In genomic region chr5:10695055-10695649, GRCh38 we compare ENCODE assay signal across 8 cellular contexts.
DNase-seq lines count a peak whose midpoint lies in the region; ATAC-seq and TF ChIP-seq lines count a peak whose summit lies in the region.

No MANE protein-coding gene starts in this region.

- H3K27me3 ChIP-seq in breast epithelium = no peaks in the 10 kb centered on the region

- H3K27ac ChIP-seq in C4-2B (no peak overlapping the region), breast epithelium (no peak overlapping the region)

- H3K4me1 Mint-ChIP-seq in stimulated activated memory B cell treated with anti-CD40 and anti-IgM and Interleukin-4, amounts not matched to agents 10 μg/mL and 1 μg/mL and 100 μg/mL, for 72 hours = peaks cover 59% of the 10 kb centered on the region
- H3K4me1 Mint-ChIP-seq in activated T-helper 2 cell treated with anti-CD3 and anti-CD28 coated beads, Interferon-gamma antibody, Interleukin-2, Interleukin-4, amounts not matched to agents 10 μg/mL and 5 μg/mL and 100 μg/mL, durations not matched to agents 14 hours and 24 hours and 36 hours (ENCODE audit: low read depth) = peaks cover 3% of the 10 kb centered on the region

- no peaks in the 10 kb centered on the region for H3K27me3 Mint-ChIP-seq in stimulated activated memory B cell treated with anti-CD40 and anti-IgM and Interleukin-4, amounts not matched to agents 10 μg/mL and 1 μg/mL and 100 μg/mL, for 72 hours
- H3K27me3 Mint-ChIP-seq in activated T-helper 2 cell treated with anti-CD3 and anti-CD28 coated beads, Interferon-gamma antibody, Interleukin-2, Interleukin-4, amounts not matched to agents 10 μg/mL and 5 μg/mL and 100 μg/mL, durations not matched to agents 14 hours and 24 hours and 36 hours (ENCODE audit: low read depth) = no peaks in the 10 kb centered on the region

- H3K9me3 Mint-ChIP-seq in stimulated activated memory B cell treated with anti-CD40 and anti-IgM and Interleukin-4, amounts not matched to agents 10 μg/mL and 1 μg/mL and 100 μg/mL, for 72 hours = no peaks in the 10 kb centered on the region
- no peaks in the 10 kb centered on the region for H3K9me3 Mint-ChIP-seq in activated T-helper 2 cell treated with anti-CD3 and anti-CD28 coated beads, Interferon-gamma antibody, Interleukin-2, Interleukin-4, amounts not matched to agents 10 μg/mL and 5 μg/mL and 100 μg/mL, durations not matched to agents 14 hours and 24 hours and 36 hours

- DNase-seq in NCI-H526 treated with DMSO at 0.1 percent for 48 hours (lab: John Stamatoyannopoulos, UW) (peak; percentile 26), breast epithelium (ENCODE audit: low spot score in 2 of 2) (peak; percentile 67 to 80), islet precursor cell (peak; percentile 88)
- no peak for DNase-seq in activated T-helper 2 cell treated with anti-CD3 and anti-CD28 coated beads, Interferon-gamma antibody, Interleukin-2, Interleukin-4, amounts not matched to agents 10 μg/mL and 5 μg/mL and 100 μg/mL, durations not matched to agents 14 hours and 24 hours and 36 hours (ENCODE audit: low spot score)

- no peaks in the 10 kb centered on the region for H3K4me1 ChIP-seq in breast epithelium

- no peaks in the 10 kb centered on the region for H3K9me3 ChIP-seq in breast epithelium

- H3K27ac Mint-ChIP-seq in stimulated activated memory B cell treated with anti-CD40 and anti-IgM and Interleukin-4, amounts not matched to agents 10 μg/mL and 1 μg/mL and 100 μg/mL, for 72 hours = peak overlapping the region; percentile 43
- no peak overlapping the region for H3K27ac Mint-ChIP-seq in activated T-helper 2 cell treated with anti-CD3 and anti-CD28 coated beads, Interferon-gamma antibody, Interleukin-2, Interleukin-4, amounts not matched to agents 10 μg/mL and 5 μg/mL and 100 μg/mL, durations not matched to agents 14 hours and 24 hours and 36 hours

- TF ChIP-seq CTCF in C4-2B (conservative IDR thresholded peaks at IDR 0.05) = peak; percentile 97
- peak; percentile 6 to 70 (median 63) for TF ChIP-seq CTCF in breast epithelium (IDR thresholded peaks at IDR 0.05)

- H3K4me3 ChIP-seq in breast epithelium = no peak overlapping the region

- ATAC-seq in GM18858 (IDR thresholded peaks at IDR 0.05; ENCODE audit: unreplicated experiment) (peak; percentile 32), HG03520 (IDR thresholded peaks at IDR 0.05; ENCODE audit: unreplicated experiment) (peak; percentile 34)
- peak; percentile 68 for ATAC-seq in stimulated activated memory B cell treated with anti-CD40 and anti-IgM and Interleukin-4, amounts not matched to agents 10 μg/mL and 1 μg/mL and 100 μg/mL, for 72 hours

- no peaks in the 10 kb centered on the region for H3K36me3 ChIP-seq in breast epithelium

- H3K36me3 Mint-ChIP-seq in stimulated activated memory B cell treated with anti-CD40 and anti-IgM and Interleukin-4, amounts not matched to agents 10 μg/mL and 1 μg/mL and 100 μg/mL, for 72 hours = peaks cover 10% of the 10 kb centered on the region
- peaks cover under 1% of the 10 kb centered on the region for H3K36me3 Mint-ChIP-seq in activated T-helper 2 cell treated with anti-CD3 and anti-CD28 coated beads, Interferon-gamma antibody, Interleukin-2, Interleukin-4, amounts not matched to agents 10 μg/mL and 5 μg/mL and 100 μg/mL, durations not matched to agents 14 hours and 24 hours and 36 hours (ENCODE audit: low read depth)

- no peak overlapping the region for H3K4me3 Mint-ChIP-seq in stimulated activated memory B cell treated with anti-CD40 and anti-IgM and Interleukin-4, amounts not matched to agents 10 μg/mL and 1 μg/mL and 100 μg/mL, for 72 hours
- no peak overlapping the region for H3K4me3 Mint-ChIP-seq in activated T-helper 2 cell treated with anti-CD3 and anti-CD28 coated beads, Interferon-gamma antibody, Interleukin-2, Interleukin-4, amounts not matched to agents 10 μg/mL and 5 μg/mL and 100 μg/mL, durations not matched to agents 14 hours and 24 hours and 36 hours (ENCODE audit: low read depth)

- no peak for TF ChIP-seq POLR2A in breast epithelium (IDR thresholded peaks at IDR 0.05)

- intact Hi-C loops in breast epithelium (cut with DNase I; ENCODE audit: low total_unique reads) = no loop called here
- intact Hi-C loops in activated T-helper 2 cell treated with anti-CD3 and anti-CD28 coated beads, Interferon-gamma antibody, Interleukin-2, Interleukin-4, amounts not matched to agents 10 μg/mL and 5 μg/mL and 100 μg/mL, durations not matched to agents 14 hours and 24 hours and 36 hours (cut with micrococcal nuclease) = no loop called here
